In the genomic region with DNA sequence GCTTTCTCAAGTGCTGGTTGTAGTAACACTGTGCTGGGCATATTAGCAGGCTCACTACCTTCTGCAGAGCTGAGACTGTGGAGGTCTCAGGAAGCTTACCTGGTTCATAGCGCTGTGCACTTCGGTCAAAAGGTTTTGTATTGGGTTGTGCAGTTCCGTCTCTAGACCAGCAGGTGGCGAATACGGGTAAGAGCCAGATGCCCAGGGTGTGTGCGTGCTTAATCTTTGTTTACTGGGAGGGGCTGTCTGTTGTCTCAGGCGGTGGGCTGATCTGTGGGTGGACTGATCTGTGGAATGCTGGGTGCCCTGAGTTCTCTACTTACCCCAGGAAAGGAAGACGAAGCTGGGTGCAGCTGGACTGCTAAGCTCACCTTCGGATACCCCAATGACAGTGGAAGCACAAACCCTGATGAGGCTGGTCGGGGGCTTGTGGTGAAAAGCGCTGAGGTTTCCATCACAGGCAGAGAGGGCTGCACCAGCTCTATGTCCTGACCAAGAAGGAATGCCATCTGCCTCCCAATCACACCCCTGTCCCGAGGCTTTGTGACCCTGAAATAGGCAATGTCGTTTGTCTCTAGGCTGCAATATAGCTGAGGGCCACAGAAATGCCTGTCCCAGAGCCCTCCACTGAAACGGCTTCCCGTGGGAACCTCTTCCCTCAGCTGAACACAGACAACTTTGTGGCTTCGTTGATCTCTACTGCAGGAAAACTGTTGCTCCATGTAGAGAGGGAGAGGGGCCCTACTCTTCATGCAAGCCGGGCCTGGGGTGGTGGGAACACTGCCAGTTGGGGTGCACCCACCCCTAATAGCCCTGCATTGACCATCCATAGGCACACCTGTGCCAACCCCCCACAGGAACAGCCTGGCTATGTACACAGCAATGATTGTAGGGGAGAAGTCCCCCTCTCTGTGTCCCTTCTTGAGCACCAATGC, we compare ENCODE assay signal across 8 cellular contexts. TPM values are rescaled to one million over a fixed set of nuclear protein-coding genes. Genes with fewer than 3 reads are reported as not detected.
DNase-seq lines count a peak whose midpoint lies in the region; ATAC-seq and TF ChIP-seq lines count a peak whose summit lies in the region.

No MANE protein-coding gene starts in this region.

- CTCF ChIA-PET in HEK293T (lab: Yijun Ruan, JAX) = interaction anchor here (0.6 to 1.8 kb wide), 6 partner anchors 10 to 1226 kb away, joined by 3 to 10 read pairs (median 4); no protein-coding TSS in a partner anchor

- no peaks in the 10 kb centered on the region for H3K4me1 ChIP-seq in right cardiac atrium (ENCODE audit: control insufficient read depth, insufficient read depth, low read length)

- POLR2A ChIA-PET in HEK293T (lab: Yijun Ruan, JAX) = interaction anchor here (0.8 to 1.0 kb wide), 2 partner anchors 47 to 282 kb away, joined by 3 read pairs; no protein-coding TSS in a partner anchor

- DNase-seq in GDM1 (lab: John Stamatoyannopoulos, UW) = peak; percentile 60
- peak; percentile 78 for DNase-seq in HEK293T (ENCODE audit: extremely low spot score)
- DNase-seq in NCI-H1436 treated with DMSO at 0.1 percent for 48 hours (lab: John Stamatoyannopoulos, UW) = peak; percentile 70
- peak; percentile 26 to 67 (median 46) for DNase-seq in T-helper 1 cell
- peak; percentile 22 for DNase-seq in amniotic stem cell (lab: John Stamatoyannopoulos, UW)
- peak; percentile 65 to 88 (median 72) for DNase-seq in right cardiac atrium
- DNase-seq in retina = peak; percentile 85

- intact Hi-C loops in right cardiac atrium (cut with DNase I) = no loop called here

- peak overlapping the region; percentile 11 for H3K4me3 ChIP-seq in right cardiac atrium (ENCODE audit: low read length)

- no peak overlapping the region for H3K27ac ChIP-seq in right cardiac atrium (ENCODE audit: low read length)

- WGBS in right cardiac atrium = 34% methylated on average over 17 of the region's 17 CpGs

- H3K9me3 ChIP-seq in right cardiac atrium (ENCODE audit: control insufficient read depth, low read length) = no peaks in the 10 kb centered on the region

- ATAC-seq in right cardiac atrium (peak; percentile 89 to 90), HG03565 (IDR thresholded peaks at IDR 0.05; ENCODE audit: unreplicated experiment) (no peak)

- no peaks in the 10 kb centered on the region for H3K27me3 ChIP-seq in right cardiac atrium (ENCODE audit: control insufficient read depth, insufficient read depth)

TF ChIP-seq in HEK293T, 16 proteins besides CTCF, POLR2A, EP300 and RAD21:
- TF ChIP-seq TARDBP (IDR thresholded peaks at IDR 0.05) (no peak), ARNT (IDR thresholded peaks at IDR 0.05) (peak; percentile 97), NFRKB (IDR thresholded peaks at IDR 0.05) (no peak), BHLHE40 (IDR thresholded peaks at IDR 0.05; ENCODE audit: borderline replicate concordance) (no peak)
TF ChIP-seq in HEK293T: peak in this region for 1.

RNA-seq across cellular contexts. Expression of gene FAM117B, which starts 45.9 kb away (rescaled TPM):
- 1 to 10 TPM; 1.6 to 4.5 (median 4.0) TPM for total RNA-seq in right cardiac atrium
- 1.5 TPM for polyA plus RNA-seq in right cardiac atrium

Comparison
In these comparisons a context has a peak if more than half of its experiments do, and no peak if none do; other contexts are left out.
1. DNase-seq: peak in every context shown above with its lines; median percentile 85 in retina; 78 in HEK293T; 72 in right cardiac atrium; 70 in NCI-H1436 treated with DMSO at 0.1 percent for 48 hours; 60 in GDM1; 46 in T-helper 1 cell; 22 in amniotic stem cell.